In the genomic region with DNA sequence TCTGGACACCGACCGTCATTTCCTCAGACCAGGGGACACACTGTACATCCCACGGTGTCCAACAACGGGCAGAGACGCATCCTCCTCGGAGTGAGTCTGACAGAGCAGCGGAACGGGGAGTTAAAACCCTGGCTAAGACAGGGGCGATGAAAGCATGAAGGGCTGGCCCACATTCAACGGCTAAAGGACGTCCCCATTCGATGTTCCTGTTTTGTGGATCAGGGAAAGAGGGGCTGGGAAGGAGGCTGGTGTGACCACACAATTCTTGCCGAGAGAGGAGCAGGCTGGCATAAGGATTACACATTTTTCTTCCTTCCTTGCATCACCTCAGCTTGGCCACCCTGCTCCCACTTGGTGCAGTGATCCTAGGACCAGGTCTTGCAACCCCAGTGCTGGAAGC, we compare ENCODE assay signal across 24 cellular contexts.
DNase-seq lines count a peak whose midpoint lies in the region; ATAC-seq and TF ChIP-seq lines count a peak whose summit lies in the region.
"Had no signal": no experiment of that assay in that cellular context is flagged by ENCODE, and none has a peak within 500 bp of the region (broad histone marks: within the 10 kb centered on the region; RNA-seq: fewer than 3 reads in every experiment).

No MANE protein-coding gene starts in this region.

- TF ChIP-seq CTCF in coronary artery (IDR thresholded peaks at IDR 0.05): no peak
- no peak for TF ChIP-seq CTCF in osteocyte (IDR thresholded peaks at IDR 0.05)
- TF ChIP-seq CTCF in spleen (IDR thresholded peaks at IDR 0.05 in 8 of 11, conservative IDR thresholded peaks at IDR 0.05 in 3 of 11): no peak
- no peak for TF ChIP-seq CTCF in left lung (IDR thresholded peaks at IDR 0.05)

- peak; percentile 21 for DNase-seq in NCI-H460 (ENCODE audit: extremely low read depth, low read depth)
- DNase-seq in coronary artery (ENCODE audit: low spot score): peak; percentile 60
- DNase-seq in osteocyte (ENCODE audit: extremely low spot score, unreplicated experiment): peak; percentile 63
- DNase-seq in spleen: no peak
- no peak for DNase-seq in left lung
- DNase-seq: activated CD4-positive, alpha-beta T cell treated with anti-CD3 and anti-CD28 coated beads for 4 hours; activated naive CD4-positive, alpha-beta T cell treated with Interleukin-2 at 50 U/mL for 16 hours; activated T-cell treated with anti-CD3 and anti-CD28 coated beads, Interleukin-2, amount 50 U/mL, for 1 hour; CD4-positive, alpha-beta T cell; foreskin keratinocyte; heart left ventricle; mammary epithelial cell; NCI-H1048; NCI-H1694; NCI-H2171 treated with DMSO at 0.1 percent for 48 hours; NCI-H524; Right ventricle myocardium superior; T-helper 2 cell had no signal

- peaks cover 0 to 60% (median 0%) of the 10 kb centered on the region in 6 donors for H3K36me3 ChIP-seq in spleen
- no peaks in the 10 kb centered on the region for H3K36me3 ChIP-seq in left lung

- no peak overlapping the region for H3K4me3 Mint-ChIP-seq in osteocyte (ENCODE audit: unreplicated experiment)
- H3K4me3 Mint-ChIP-seq: CD4-positive, alpha-beta T cell; type B pancreatic cell had no signal

- intact Hi-C loops in spleen (cut with DNase I; ENCODE audit: low total_unique reads) (no loop called here), left lung (cut with DNase I) (no loop called here)

- no peaks in the 10 kb centered on the region for H3K9me3 ChIP-seq in spleen
- H3K9me3 ChIP-seq in left lung: no peaks in the 10 kb centered on the region
- H3K9me3 ChIP-seq: esophagus muscularis mucosa, heart left ventricle had no signal

- WGBS in spleen, 5 donors: 87 to 91% (median 90%) methylated on average over 11 to 13 of the region's 13 CpGs

- no peaks in the 10 kb centered on the region for H3K27me3 Mint-ChIP-seq in osteocyte (ENCODE audit: unreplicated experiment)
- H3K27me3 Mint-ChIP-seq: CD4-positive, alpha-beta T cell; type B pancreatic cell had no signal

- H3K27me3 ChIP-seq in spleen (replicated peaks in 1 of 7) (no peaks in the 10 kb centered on the region), left lung (no peaks in the 10 kb centered on the region)
- H3K27me3 ChIP-seq: esophagus muscularis mucosa, foreskin keratinocyte, heart left ventricle had no signal

- H3K27ac Mint-ChIP-seq in osteocyte (ENCODE audit: unreplicated experiment): no peak overlapping the region
- H3K27ac Mint-ChIP-seq: CD4-positive, alpha-beta T cell; type B pancreatic cell had no signal

- peaks cover 26% of the 10 kb centered on the region for H3K4me1 Mint-ChIP-seq in osteocyte (ENCODE audit: unreplicated experiment)

- no peak overlapping the region for H3K27ac ChIP-seq in coronary artery
- no peak overlapping the region for H3K27ac ChIP-seq in spleen
- no peak overlapping the region for H3K27ac ChIP-seq in left lung
- H3K27ac ChIP-seq: esophagus muscularis mucosa, foreskin keratinocyte had no signal

- no peaks in the 10 kb centered on the region for H3K9me3 Mint-ChIP-seq in osteocyte (ENCODE audit: unreplicated experiment)
- H3K9me3 Mint-ChIP-seq: CD4-positive, alpha-beta T cell had no signal

- no peak for ATAC-seq in HG03469 (IDR thresholded peaks at IDR 0.05; ENCODE audit: unreplicated experiment)
- no peak for ATAC-seq in left lung
- ATAC-seq in HG03039 (IDR thresholded peaks at IDR 0.05; ENCODE audit: unreplicated experiment): no peak
- ATAC-seq: foreskin keratinocyte, GM12878 had no signal

- H3K36me3 Mint-ChIP-seq in osteocyte (ENCODE audit: unreplicated experiment): peaks cover 25% of the 10 kb centered on the region

- H3K4me1 ChIP-seq in spleen: peaks cover 0 to 24% (median 8%) of the 10 kb centered on the region in 6 donors
- peaks cover 0 to 30% of the 10 kb centered on the region in 2 donors for H3K4me1 ChIP-seq in left lung
- H3K4me1 ChIP-seq: esophagus muscularis mucosa, foreskin keratinocyte had no signal

- H3K4me3 ChIP-seq in coronary artery (no peak overlapping the region), spleen (no peak overlapping the region), left lung (no peak overlapping the region)
- H3K4me3 ChIP-seq: esophagus muscularis mucosa, GM12878, heart left ventricle, skin epidermis had no signal

- no peak for TF ChIP-seq POLR2A in spleen (IDR thresholded peaks at IDR 0.05)

Comparison
In these comparisons a context has a peak if more than half of its experiments do, and no peak if none do; other contexts are left out.
1. DNase-seq: peak in NCI-H460 (single experiment), coronary artery (single experiment) and osteocyte (single experiment); none in spleen (single experiment) and left lung (0 of 2).